In genomic region chr5:26847041-26847736, GRCh38 we compare ENCODE assay signal across 17 cellular contexts.
A peak's percentile ranks its signal among the peaks of the same experiment; 100 is the strongest.
DNase-seq lines count a peak whose midpoint lies in the region; ATAC-seq and TF ChIP-seq lines count a peak whose summit lies in the region.
"Had no signal": no experiment of that assay in that cellular context is flagged by ENCODE, and none has a peak within 500 bp of the region (broad histone marks: within the 10 kb centered on the region; RNA-seq: fewer than 3 reads in every experiment).

No MANE protein-coding gene starts in this region.

- H3K9me3 ChIP-seq in endodermal cell (ENCODE audit: control insufficient read depth, low read length) (no peaks in the 10 kb centered on the region), colonic mucosa (no peaks in the 10 kb centered on the region)
- H3K9me3 ChIP-seq: upper lobe of right lung had no signal

- no peak overlapping the region for H3K4me3 Mint-ChIP-seq in endodermal cell
- H3K4me3 Mint-ChIP-seq: neural crest cell had no signal

- H3K4me3 ChIP-seq in endodermal cell (ENCODE audit: low read length) (no peak overlapping the region), colonic mucosa (no peak overlapping the region)
- H3K4me3 ChIP-seq: lung, upper lobe of right lung had no signal

- no peaks in the 10 kb centered on the region for H3K4me1 Mint-ChIP-seq in endodermal cell
- H3K4me1 Mint-ChIP-seq: neural crest cell had no signal

- TF ChIP-seq CTCF in C4-2B (conservative IDR thresholded peaks at IDR 0.05): peak; percentile 5; the same call in 1 of the 2 replicates
- no peak for TF ChIP-seq CTCF in endodermal cell (conservative IDR thresholded peaks at IDR 0.05)
- TF ChIP-seq CTCF in colonic mucosa (IDR thresholded peaks at IDR 0.05): no peak

- H3K36me3 Mint-ChIP-seq in endodermal cell (ENCODE audit: low read depth): no peaks in the 10 kb centered on the region

- H3K9ac ChIP-seq in endodermal cell (ENCODE audit: extremely low read depth, low read length, poor library complexity, severe bottlenecking) (no peak overlapping the region), colonic mucosa (ENCODE audit: low read depth in 2 of 2, low read length in 2 of 2) (no peak overlapping the region)
- H3K9ac ChIP-seq: KMS-11 had no signal

- DNase-seq in H4 (ENCODE audit: low spot score): peak; percentile 29
- DNase-seq in endodermal cell: peak; percentile 49
- DNase-seq in iPS-NIHi7 (ENCODE audit: extremely low spot score): no peak
- DNase-seq in Ammon's horn (ENCODE audit: low spot score): no peak
- no peak for DNase-seq in colonic mucosa
- DNase-seq: activated effector memory CD4-positive, alpha-beta T cell treated with anti-CD3 and anti-CD28 coated beads, Interleukin-2, amount 50 U/mL, for 16 hours; dermis blood vessel endothelial cell; NCI-H1930; right cardiac atrium; stimulated activated CD4-positive, alpha-beta T cell treated with anti-CD3 and anti-CD28 coated beads, Interleukin-4, amount 100 ng/mL, for 24 hours; upper lobe of right lung had no signal

- ATAC-seq in GM21367 (IDR thresholded peaks at IDR 0.05; ENCODE audit: unreplicated experiment): no peak
- ATAC-seq: right cardiac atrium, upper lobe of right lung had no signal

- H3K27me3 ChIP-seq in endodermal cell (ENCODE audit: control insufficient read depth, insufficient read depth, low read length, poor library complexity, severe bottlenecking): no peaks in the 10 kb centered on the region
- no peaks in the 10 kb centered on the region for H3K27me3 ChIP-seq in colonic mucosa
- H3K27me3 ChIP-seq: upper lobe of right lung had no signal

- no peaks in the 10 kb centered on the region for H3K27me3 Mint-ChIP-seq in endodermal cell (ENCODE audit: insufficient read depth)

- H3K4me1 ChIP-seq in endodermal cell (ENCODE audit: control insufficient read depth, insufficient read depth, low read length): no peaks in the 10 kb centered on the region
- H3K4me1 ChIP-seq in colonic mucosa: no peaks in the 10 kb centered on the region
- H3K4me1 ChIP-seq: upper lobe of right lung had no signal

- 94 to 100% methylated on average over 8 to 14 of the region's 14 CpGs for WGBS in endodermal cell (ENCODE audit: insufficient coverage in 1 of 2, insufficient read length in 1 of 2), 2 experiments

- no peak overlapping the region for H3K27ac ChIP-seq in C4-2B
- no peak overlapping the region for H3K27ac ChIP-seq in endodermal cell (ENCODE audit: low read depth, low read length)
- H3K27ac ChIP-seq in colonic mucosa: no peak overlapping the region
- H3K27ac ChIP-seq: KMS-11, upper lobe of right lung had no signal

- no peak overlapping the region for H3K27ac Mint-ChIP-seq in endodermal cell

- no peaks in the 10 kb centered on the region for H3K36me3 ChIP-seq in endodermal cell (ENCODE audit: control insufficient read depth, insufficient read depth, low read length)
- H3K36me3 ChIP-seq in colonic mucosa: no peaks in the 10 kb centered on the region
- H3K36me3 ChIP-seq: upper lobe of right lung had no signal

- H3K9me3 Mint-ChIP-seq in endodermal cell: no peaks in the 10 kb centered on the region
- H3K9me3 Mint-ChIP-seq: neural crest cell had no signal

- intact Hi-C loops in colonic mucosa (cut with DNase I): no loop called here

TF ChIP-seq in PFSK-1, 5 proteins besides CTCF, POLR2A, EP300 and RAD21:
- peak; percentile 45; the same call in 1 of the 2 replicates for TF ChIP-seq POLR2AphosphoS5 (IDR thresholded peaks at IDR 0.05; ENCODE audit: low read depth, low read length)
- no peak for TF ChIP-seq SIN3A (IDR thresholded peaks at IDR 0.05; ENCODE audit: borderline replicate concordance, insufficient read depth, low read length)

Comparison
In these comparisons a context has a peak if more than half of its experiments do, and no peak if none do; other contexts are left out.
1. DNase-seq: peak in H4 (single experiment) and endodermal cell (single experiment); none in iPS-NIHi7 (single experiment), Ammon's horn (single experiment) and colonic mucosa (single experiment).